8 cellular contexts compared by ENCODE assay signal in the genomic region with DNA sequence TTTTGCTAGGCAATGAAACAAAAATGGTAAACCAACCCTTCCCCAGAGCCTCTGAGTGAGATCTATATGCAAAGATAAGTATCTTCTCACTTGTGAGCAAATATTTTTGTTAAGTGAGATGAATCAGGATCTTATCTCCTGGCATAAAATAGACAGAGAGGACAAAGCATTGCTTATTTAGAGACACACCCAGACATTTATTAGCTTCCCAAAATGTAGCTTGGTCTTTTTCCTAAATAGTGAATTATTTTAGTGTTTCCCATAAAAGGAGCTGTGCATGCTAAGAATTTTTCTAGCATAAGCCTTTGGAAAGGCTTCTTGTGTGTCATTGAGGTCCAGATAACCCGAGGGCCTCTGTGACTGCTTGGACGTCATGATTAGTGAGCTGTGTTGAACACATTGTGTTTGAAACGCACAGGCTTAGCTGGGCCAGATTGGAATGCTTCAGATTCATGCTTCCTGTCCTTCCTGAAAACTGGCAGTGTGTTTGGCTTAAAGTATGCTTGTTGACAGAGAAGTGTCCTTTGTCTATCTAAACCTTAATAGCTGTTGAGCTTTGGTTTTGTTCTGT. TPM values are rescaled to one million over a fixed set of nuclear protein-coding genes. Genes with fewer than 3 reads are reported as not detected.
DNase-seq lines count a peak whose midpoint lies in the region; ATAC-seq and TF ChIP-seq lines count a peak whose summit lies in the region.

No MANE protein-coding gene starts in this region.

- H3K27me3 ChIP-seq in psoas muscle (ENCODE audit: insufficient read depth in 3 of 3, low read length in 2 of 3) (no peaks in the 10 kb centered on the region), colonic mucosa (no peaks in the 10 kb centered on the region)

- 24 to 39% (median 26%) methylated on average over 3 of the region's 3 CpGs for WGBS in psoas muscle, 3 donors

- H3K27ac ChIP-seq in psoas muscle = peak overlapping the region; percentile 19
- H3K27ac ChIP-seq in colonic mucosa = no peak overlapping the region

- in situ Hi-C loops in G401 (cut with HindIII; ENCODE audit: low sequenced_read_pairs) = loop anchor here (25.0 kb wide), 1 partner anchor 130 kb away; no protein-coding TSS in a partner anchor

- DNase-seq in G401 (ENCODE audit: low spot score) = peak; percentile 99
- peak; percentile 39 for DNase-seq in SW480 (ENCODE audit: low spot score)
- DNase-seq in glomerular endothelial cell (ENCODE audit: extremely low read depth, low read depth, low spot score) = peak; percentile 99
- no peak for DNase-seq in psoas muscle
- DNase-seq in activated CD4-positive, alpha-beta memory T cell treated with anti-CD3 and anti-CD28 coated beads, Interleukin-2, amount 10 ng/mL, durations not matched to agents 7 days and 5 days = no peak
- DNase-seq in activated naive CD8-positive, alpha-beta T cell treated with anti-CD3 and anti-CD28 coated beads, Interleukin-2, amount 50 U/mL, for 24 hours = no peak
- no peak for DNase-seq in GDM1 (lab: John Stamatoyannopoulos, UW)
- DNase-seq in colonic mucosa = no peak

- H3K4me1 ChIP-seq in psoas muscle (no peaks in the 10 kb centered on the region), colonic mucosa (no peaks in the 10 kb centered on the region)

- H3K27me3 Mint-ChIP-seq in activated CD4-positive, alpha-beta memory T cell treated with anti-CD3 and anti-CD28 coated beads, Interleukin-2, amount 10 ng/mL, durations not matched to agents 7 days and 5 days = no peaks in the 10 kb centered on the region
- H3K27me3 Mint-ChIP-seq in activated naive CD8-positive, alpha-beta T cell treated with anti-CD3 and anti-CD28 coated beads, Interleukin-2, amount 50 U/mL, for 24 hours = no peaks in the 10 kb centered on the region

- peaks cover 50% of the 10 kb centered on the region for H3K36me3 Mint-ChIP-seq in activated CD4-positive, alpha-beta memory T cell treated with anti-CD3 and anti-CD28 coated beads, Interleukin-2, amount 10 ng/mL, durations not matched to agents 7 days and 5 days (ENCODE audit: low read depth)
- peaks cover 65% of the 10 kb centered on the region for H3K36me3 Mint-ChIP-seq in activated naive CD8-positive, alpha-beta T cell treated with anti-CD3 and anti-CD28 coated beads, Interleukin-2, amount 50 U/mL, for 24 hours (ENCODE audit: low read depth)

- H3K9ac ChIP-seq in colonic mucosa (ENCODE audit: low read depth in 2 of 2, low read length in 2 of 2) = no peak overlapping the region

- no peak overlapping the region for H3K27ac Mint-ChIP-seq in activated CD4-positive, alpha-beta memory T cell treated with anti-CD3 and anti-CD28 coated beads, Interleukin-2, amount 10 ng/mL, durations not matched to agents 7 days and 5 days
- H3K27ac Mint-ChIP-seq in activated naive CD8-positive, alpha-beta T cell treated with anti-CD3 and anti-CD28 coated beads, Interleukin-2, amount 50 U/mL, for 24 hours = no peak overlapping the region

- no peak overlapping the region for H3K4me3 ChIP-seq in psoas muscle
- no peak overlapping the region for H3K4me3 ChIP-seq in colonic mucosa

- intact Hi-C loops in psoas muscle (cut with DNase I) (loop anchor here in 1 of 2 donors (10.0 kb wide), 1 partner anchor 573 kb away; the partner anchor contains the start of gene RMND1), colonic mucosa (cut with DNase I) (no loop called here)

- H3K36me3 ChIP-seq in psoas muscle (ENCODE audit: insufficient read depth in 1 of 2, low read depth in 1 of 2) = no peaks in the 10 kb centered on the region
- no peaks in the 10 kb centered on the region for H3K36me3 ChIP-seq in colonic mucosa

- peak in 1 of 4 donors; percentile 45 for ATAC-seq in psoas muscle
- ATAC-seq in activated naive CD8-positive, alpha-beta T cell treated with anti-CD3 and anti-CD28 coated beads, Interleukin-2, amount 50 U/mL, for 24 hours = no peak

- POLR2A ChIA-PET in activated CD4-positive, alpha-beta memory T cell treated with anti-CD3 and anti-CD28 coated beads, Interleukin-2, amount 10 ng/mL, durations not matched to agents 7 days and 5 days (lab: Charles Lee) = interaction anchor here (1.0 to 1.2 kb wide), 4 partner anchors 13 to 22 kb away, joined by 3 to 6 read pairs (median 4); partner anchors contain the start of gene MTHFD1L

- no peaks in the 10 kb centered on the region for H3K9me3 Mint-ChIP-seq in activated CD4-positive, alpha-beta memory T cell treated with anti-CD3 and anti-CD28 coated beads, Interleukin-2, amount 10 ng/mL, durations not matched to agents 7 days and 5 days
- no peaks in the 10 kb centered on the region for H3K9me3 Mint-ChIP-seq in activated naive CD8-positive, alpha-beta T cell treated with anti-CD3 and anti-CD28 coated beads, Interleukin-2, amount 50 U/mL, for 24 hours

- H3K4me1 Mint-ChIP-seq in activated CD4-positive, alpha-beta memory T cell treated with anti-CD3 and anti-CD28 coated beads, Interleukin-2, amount 10 ng/mL, durations not matched to agents 7 days and 5 days = peaks cover 10% of the 10 kb centered on the region
- H3K4me1 Mint-ChIP-seq in activated naive CD8-positive, alpha-beta T cell treated with anti-CD3 and anti-CD28 coated beads, Interleukin-2, amount 50 U/mL, for 24 hours = no peaks in the 10 kb centered on the region

- CTCF ChIA-PET in activated CD4-positive, alpha-beta memory T cell treated with anti-CD3 and anti-CD28 coated beads, Interleukin-2, amount 10 ng/mL, durations not matched to agents 7 days and 5 days (lab: Charles Lee) = interaction anchor here (0.6 to 1.8 kb wide), 5 partner anchors 9 to 446 kb away, joined by 3 to 17 read pairs (median 3); partner anchors contain the start of gene MTHFD1L

- H3K4me3 Mint-ChIP-seq in activated CD4-positive, alpha-beta memory T cell treated with anti-CD3 and anti-CD28 coated beads, Interleukin-2, amount 10 ng/mL, durations not matched to agents 7 days and 5 days = no peak overlapping the region
- no peak overlapping the region for H3K4me3 Mint-ChIP-seq in activated naive CD8-positive, alpha-beta T cell treated with anti-CD3 and anti-CD28 coated beads, Interleukin-2, amount 50 U/mL, for 24 hours

- TF ChIP-seq CTCF in psoas muscle (IDR thresholded peaks at IDR 0.05) = no peak
- TF ChIP-seq CTCF in colonic mucosa (IDR thresholded peaks at IDR 0.05) = no peak

- H3K9me3 ChIP-seq in psoas muscle = no peaks in the 10 kb centered on the region
- H3K9me3 ChIP-seq in colonic mucosa = no peaks in the 10 kb centered on the region

RNA-seq across cellular contexts. Expression of gene MTHFD1L, which starts 16.5 kb away (rescaled TPM):
- 39.2 and 59.6 TPM in 2 replicates for total RNA-seq in G401 (2014; rRNA removed; shearing (Covaris generic))
- total RNA-seq in glomerular endothelial cell (31.7 and 40.5 TPM in 2 replicates), psoas muscle (1 to 10 TPM in 3 of 4 donors, under 1 TPM in 1; 0.79 to 4.1 (median 2.1) TPM), colonic mucosa (10 to 100 TPM in 1 of 2 donors, 1 to 10 TPM in 1; 9.2 to 23.3 TPM)
- 1 to 10 TPM in 1 of 3 donors, under 1 TPM in 2; 0.21 to 1.8 (median 0.23) TPM for polyA plus RNA-seq in psoas muscle
- total RNA-seq in activated CD4-positive, alpha-beta memory T cell treated with anti-CD3 and anti-CD28 coated beads, Interleukin-2, amount 10 ng/mL, durations not matched to agents 7 days and 5 days = 10 to 100 TPM; 51.6 to 54.6 TPM

Comparison
In these comparisons a context has a peak if more than half of its experiments do, and no peak if none do; other contexts are left out.
1. DNase-seq: peak in G401 (single experiment), SW480 (single experiment) and glomerular endothelial cell (single experiment); none in psoas muscle (0 of 2), activated CD4-positive, alpha-beta memory T cell treated with anti-CD3 and anti-CD28 coated beads, Interleukin-2, amount 10 ng/mL, durations not matched to agents 7 days and 5 days (single experiment), activated naive CD8-positive, alpha-beta T cell treated with anti-CD3 and anti-CD28 coated beads, Interleukin-2, amount 50 U/mL, for 24 hours (single experiment), GDM1 (single experiment) and colonic mucosa (single experiment).